24 cellular contexts compared by ENCODE assay signal in the genomic region with DNA sequence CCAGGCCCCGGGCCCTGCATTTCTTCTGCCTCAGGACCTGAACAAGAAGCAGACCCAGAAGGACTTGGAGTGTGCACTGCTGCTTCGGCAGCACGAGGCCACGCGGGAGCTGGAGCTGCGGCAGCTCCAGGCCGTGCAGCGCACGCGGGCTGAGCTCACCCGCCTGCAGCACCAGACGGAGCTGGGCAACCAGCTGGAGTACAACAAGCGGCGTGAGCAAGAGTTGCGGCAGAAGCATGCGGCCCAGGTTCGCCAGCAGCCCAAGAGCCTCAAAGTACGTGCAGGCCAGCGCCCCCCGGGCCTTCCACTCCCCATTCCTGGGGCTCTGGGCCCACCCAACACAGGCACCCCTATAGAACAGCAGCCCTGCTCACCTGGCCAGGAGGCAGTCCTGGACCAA. TPM values are rescaled to one million over a fixed set of nuclear protein-coding genes. Genes with fewer than 3 reads are reported as not detected.
DNase-seq lines count a peak whose midpoint lies in the region; ATAC-seq and TF ChIP-seq lines count a peak whose summit lies in the region.
"Had no signal": no experiment of that assay in that cellular context is flagged by ENCODE, and none has a peak within 500 bp of the region (broad histone marks: within the 10 kb centered on the region; RNA-seq: fewer than 3 reads in every experiment).

No MANE protein-coding gene starts in this region.

- H3K36me3 ChIP-seq in Caco-2 (ENCODE audit: control insufficient read depth, insufficient read depth, low read length) (peaks cover 3% of the 10 kb centered on the region), HEK293 (ENCODE audit: control insufficient read depth in 2 of 2, insufficient read depth in 1 of 2, low read length in 2 of 2) (peaks cover 52 to 100% of the 10 kb centered on the region in 2 experiments)

- ATAC-seq in stimulated activated effector memory CD8-positive, alpha-beta T cell treated with anti-CD3 and anti-CD28 coated beads, Interleukin-12 subunit alpha, Interleukin-12 subunit beta, amount 100 ng/mL, for 72 hours = no peak

- CTCF ChIA-PET in Caco-2 (lab: Charles Lee) (interaction anchor here (0.6 to 0.9 kb wide), 2 partner anchors 13 to 16 kb away, joined by 4 to 7 read pairs; no protein-coding TSS in a partner anchor), HEK293 (lab: Yijun Ruan, JAX) (no interaction called here)

- BruUV-seq in Caco-2 (replicated peaks; lab: Mats Ljungman, UMichigan) = no TSS peak

- no peak overlapping the region for H3K27ac ChIP-seq in HEK293 (ENCODE audit: extremely low read depth, low read depth, low read length)
- H3K27ac ChIP-seq: PC-9, SK-N-MC had no signal

- H3K4me1 ChIP-seq in Caco-2 (no peaks in the 10 kb centered on the region), HEK293 (ENCODE audit: control insufficient read depth, insufficient read depth, low read length) (no peaks in the 10 kb centered on the region)

- DNase-seq in Caco-2 = no peak
- DNase-seq in endothelial cell (ENCODE audit: low spot score) = no peak
- DNase-seq in stimulated activated effector memory CD8-positive, alpha-beta T cell treated with anti-CD3 and anti-CD28 coated beads, Interleukin-12 subunit alpha, Interleukin-12 subunit beta, amount 100 ng/mL, for 72 hours (ENCODE audit: low spot score in 2 of 2) = no peak
- no peak for DNase-seq in activated T-helper 2 cell treated with anti-CD3 and anti-CD28 coated beads, Interferon-gamma antibody, Interleukin-2, Interleukin-4, amounts not matched to agents 10 μg/mL and 5 μg/mL and 100 μg/mL, durations not matched to agents 14 hours and 24 hours and 36 hours (ENCODE audit: low spot score)
- no peak for DNase-seq in RKO (ENCODE audit: low spot score)
- DNase-seq in HPDE6-E6E7 (ENCODE audit: extremely low spot score) = no peak
- DNase-seq: Calu3; DMS153; DND-41; KG1; MM.1S; NCI-H2029; NCI-H446; NCI-H524 treated with DMSO at 0.1 percent for 48 hours; NCI-H82; NK-92 treated with Interleukin-12 subunit alpha and Interleukin-12 subunit beta, amount 100 ng/mL, for 24 hours; PC-9; RPMI8226; SHP77 treated with DMSO at 0.1 percent for 48 hours had no signal

- TF ChIP-seq CTCF in Caco-2 (IDR thresholded peaks at IDR 0.05; ENCODE audit: insufficient read depth in 1 of 2, low read depth in 1 of 2, low read length in 1 of 2, severe bottlenecking in 1 of 2, unreplicated experiment in 1 of 2) (no peak), HEK293 (tag by site-specific recombination; IDR thresholded peaks at IDR 0.05) (no peak), endothelial cell (IDR thresholded peaks at IDR 0.05; ENCODE audit: unreplicated experiment) (no peak)

- H3K9me3 Mint-ChIP-seq in Caco-2 (ENCODE audit: unreplicated experiment) = no peaks in the 10 kb centered on the region
- no peaks in the 10 kb centered on the region for H3K9me3 Mint-ChIP-seq in endothelial cell (ENCODE audit: unreplicated experiment)
- H3K9me3 Mint-ChIP-seq in stimulated activated effector memory CD8-positive, alpha-beta T cell treated with anti-CD3 and anti-CD28 coated beads, Interleukin-12 subunit alpha, Interleukin-12 subunit beta, amount 100 ng/mL, for 72 hours = no peaks in the 10 kb centered on the region
- H3K9me3 Mint-ChIP-seq in activated T-helper 2 cell treated with anti-CD3 and anti-CD28 coated beads, Interferon-gamma antibody, Interleukin-2, Interleukin-4, amounts not matched to agents 10 μg/mL and 5 μg/mL and 100 μg/mL, durations not matched to agents 14 hours and 24 hours and 36 hours = no peaks in the 10 kb centered on the region
- H3K9me3 Mint-ChIP-seq: CD8-positive, alpha-beta memory T cell had no signal

- no peaks in the 10 kb centered on the region for H3K27me3 Mint-ChIP-seq in Caco-2 (ENCODE audit: insufficient read depth, unreplicated experiment)
- H3K27me3 Mint-ChIP-seq in endothelial cell (ENCODE audit: unreplicated experiment) = peaks cover 29% of the 10 kb centered on the region
- no peaks in the 10 kb centered on the region for H3K27me3 Mint-ChIP-seq in activated T-helper 2 cell treated with anti-CD3 and anti-CD28 coated beads, Interferon-gamma antibody, Interleukin-2, Interleukin-4, amounts not matched to agents 10 μg/mL and 5 μg/mL and 100 μg/mL, durations not matched to agents 14 hours and 24 hours and 36 hours (ENCODE audit: low read depth)
- H3K27me3 Mint-ChIP-seq: B cell; CD8-positive, alpha-beta memory T cell had no signal

- intact Hi-C loops in Caco-2 (cut with micrococcal nuclease; ENCODE audit: unreplicated experiment) = no loop called here
- intact Hi-C loops in activated T-helper 2 cell treated with anti-CD3 and anti-CD28 coated beads, Interferon-gamma antibody, Interleukin-2, Interleukin-4, amounts not matched to agents 10 μg/mL and 5 μg/mL and 100 μg/mL, durations not matched to agents 14 hours and 24 hours and 36 hours (cut with micrococcal nuclease) = no loop called here

- H3K4me3 Mint-ChIP-seq in Caco-2 (ENCODE audit: unreplicated experiment) (no peak overlapping the region), endothelial cell (ENCODE audit: unreplicated experiment) (no peak overlapping the region)
- no peak overlapping the region for H3K4me3 Mint-ChIP-seq in stimulated activated effector memory CD8-positive, alpha-beta T cell treated with anti-CD3 and anti-CD28 coated beads, Interleukin-12 subunit alpha, Interleukin-12 subunit beta, amount 100 ng/mL, for 72 hours
- no peak overlapping the region for H3K4me3 Mint-ChIP-seq in activated T-helper 2 cell treated with anti-CD3 and anti-CD28 coated beads, Interferon-gamma antibody, Interleukin-2, Interleukin-4, amounts not matched to agents 10 μg/mL and 5 μg/mL and 100 μg/mL, durations not matched to agents 14 hours and 24 hours and 36 hours (ENCODE audit: low read depth)
- H3K4me3 Mint-ChIP-seq: B cell; CD14-positive monocyte; CD8-positive, alpha-beta memory T cell had no signal

- H3K4me3 ChIP-seq in Caco-2 (ENCODE audit: low read depth, low read length) = no peak overlapping the region
- no peak overlapping the region for H3K4me3 ChIP-seq in HEK293 (ENCODE audit: low read depth, low read length)
- H3K4me3 ChIP-seq: PC-9, SK-N-MC had no signal

- peaks cover 10% of the 10 kb centered on the region for H3K4me1 Mint-ChIP-seq in Caco-2 (ENCODE audit: low read depth, unreplicated experiment)
- H3K4me1 Mint-ChIP-seq in endothelial cell (ENCODE audit: unreplicated experiment) = peaks cover 50% of the 10 kb centered on the region
- H3K4me1 Mint-ChIP-seq in stimulated activated effector memory CD8-positive, alpha-beta T cell treated with anti-CD3 and anti-CD28 coated beads, Interleukin-12 subunit alpha, Interleukin-12 subunit beta, amount 100 ng/mL, for 72 hours = peaks cover 6% of the 10 kb centered on the region
- H3K4me1 Mint-ChIP-seq in activated T-helper 2 cell treated with anti-CD3 and anti-CD28 coated beads, Interferon-gamma antibody, Interleukin-2, Interleukin-4, amounts not matched to agents 10 μg/mL and 5 μg/mL and 100 μg/mL, durations not matched to agents 14 hours and 24 hours and 36 hours (ENCODE audit: low read depth) = no peaks in the 10 kb centered on the region
- H3K4me1 Mint-ChIP-seq: B cell; CD14-positive monocyte; CD8-positive, alpha-beta memory T cell had no signal

- H3K9me3 ChIP-seq in Caco-2 (no peaks in the 10 kb centered on the region), HEK293 (ENCODE audit: control insufficient read depth, insufficient read depth, low read depth, low read length) (no peaks in the 10 kb centered on the region)

- POLR2A ChIA-PET in Caco-2 (lab: Charles Lee) = no interaction called here
- POLR2A ChIA-PET in HEK293 (lab: Yijun Ruan, JAX) = interaction anchor here (0.8 to 2.9 kb wide), 6 partner anchors 8 to 73 kb away, joined by 3 to 22 read pairs (median 6); partner anchors contain the start of genes HIRIP3, KCTD13 and TAOK2

- H3K27me3 ChIP-seq in Caco-2 (replicated peaks; ENCODE audit: control insufficient read depth, insufficient read depth, low read length) = no peaks in the 10 kb centered on the region

- H3K27ac Mint-ChIP-seq in Caco-2 (ENCODE audit: unreplicated experiment) = peak overlapping the region; percentile 13
- peak overlapping the region; percentile 48 for H3K27ac Mint-ChIP-seq in endothelial cell (ENCODE audit: unreplicated experiment)
- peak overlapping the region; percentile 81 for H3K27ac Mint-ChIP-seq in stimulated activated effector memory CD8-positive, alpha-beta T cell treated with anti-CD3 and anti-CD28 coated beads, Interleukin-12 subunit alpha, Interleukin-12 subunit beta, amount 100 ng/mL, for 72 hours
- no peak overlapping the region for H3K27ac Mint-ChIP-seq in activated T-helper 2 cell treated with anti-CD3 and anti-CD28 coated beads, Interferon-gamma antibody, Interleukin-2, Interleukin-4, amounts not matched to agents 10 μg/mL and 5 μg/mL and 100 μg/mL, durations not matched to agents 14 hours and 24 hours and 36 hours
- H3K27ac Mint-ChIP-seq: B cell had no signal

- peaks cover 65% of the 10 kb centered on the region for H3K36me3 Mint-ChIP-seq in Caco-2 (ENCODE audit: insufficient read depth, unreplicated experiment)
- peaks cover 70% of the 10 kb centered on the region for H3K36me3 Mint-ChIP-seq in endothelial cell (ENCODE audit: low read depth, unreplicated experiment)
- peaks cover 91% of the 10 kb centered on the region for H3K36me3 Mint-ChIP-seq in stimulated activated effector memory CD8-positive, alpha-beta T cell treated with anti-CD3 and anti-CD28 coated beads, Interleukin-12 subunit alpha, Interleukin-12 subunit beta, amount 100 ng/mL, for 72 hours
- peaks cover 71% of the 10 kb centered on the region for H3K36me3 Mint-ChIP-seq in activated T-helper 2 cell treated with anti-CD3 and anti-CD28 coated beads, Interferon-gamma antibody, Interleukin-2, Interleukin-4, amounts not matched to agents 10 μg/mL and 5 μg/mL and 100 μg/mL, durations not matched to agents 14 hours and 24 hours and 36 hours (ENCODE audit: low read depth)

RNA-seq across cellular contexts. Expression of gene HIRIP3, which starts 9.2 kb away (rescaled TPM):
- total RNA-seq in Caco-2 (2022) (22.7 and 23.3 TPM in 2 replicates), endothelial cell (ENCODE audit: unreplicated experiment) (5.2 TPM)
- 40.3 and 40.7 TPM in 2 replicates for total RNA-seq in activated T-helper 2 cell treated with anti-CD3 and anti-CD28 coated beads, Interferon-gamma antibody, Interleukin-2, Interleukin-4, amounts not matched to agents 10 μg/mL and 5 μg/mL and 100 μg/mL, durations not matched to agents 14 hours and 24 hours and 36 hours

RNA-seq across cellular contexts. Expression of gene INO80E, which starts 9.8 kb away (rescaled TPM):
- total RNA-seq in Caco-2 (2022) (58.6 and 58.8 TPM in 2 replicates), endothelial cell (ENCODE audit: unreplicated experiment) (94.4 TPM)
- 112 and 119 TPM in 2 replicates for total RNA-seq in activated T-helper 2 cell treated with anti-CD3 and anti-CD28 coated beads, Interferon-gamma antibody, Interleukin-2, Interleukin-4, amounts not matched to agents 10 μg/mL and 5 μg/mL and 100 μg/mL, durations not matched to agents 14 hours and 24 hours and 36 hours

RNA-seq across cellular contexts. Expression of gene TAOK2, which starts 12.6 kb away (rescaled TPM):
- total RNA-seq in Caco-2 (2022) = 45.8 and 47.1 TPM in 2 replicates
- 178 TPM for total RNA-seq in endothelial cell (ENCODE audit: unreplicated experiment)
- 36.0 and 36.5 TPM in 2 replicates for total RNA-seq in activated T-helper 2 cell treated with anti-CD3 and anti-CD28 coated beads, Interferon-gamma antibody, Interleukin-2, Interleukin-4, amounts not matched to agents 10 μg/mL and 5 μg/mL and 100 μg/mL, durations not matched to agents 14 hours and 24 hours and 36 hours

RNA-seq across cellular contexts. Expression of gene TMEM219, which starts 24.4 kb away (rescaled TPM):
- total RNA-seq in Caco-2 (2022) (54.5 and 57.7 TPM in 2 replicates), endothelial cell (ENCODE audit: unreplicated experiment) (217 TPM)
- 52.1 and 59.0 TPM in 2 replicates for total RNA-seq in activated T-helper 2 cell treated with anti-CD3 and anti-CD28 coated beads, Interferon-gamma antibody, Interleukin-2, Interleukin-4, amounts not matched to agents 10 μg/mL and 5 μg/mL and 100 μg/mL, durations not matched to agents 14 hours and 24 hours and 36 hours

RNA-seq across cellular contexts. Expression of gene DOC2A, which starts 24.6 kb away (rescaled TPM):
- total RNA-seq in Caco-2 (2022) = 3.5 and 4.5 TPM in 2 replicates
- total RNA-seq in endothelial cell (ENCODE audit: unreplicated experiment) = 7.4 TPM
- total RNA-seq in activated T-helper 2 cell treated with anti-CD3 and anti-CD28 coated beads, Interferon-gamma antibody, Interleukin-2, Interleukin-4, amounts not matched to agents 10 μg/mL and 5 μg/mL and 100 μg/mL, durations not matched to agents 14 hours and 24 hours and 36 hours = 0.87 and 1.2 TPM in 2 replicates
- total RNA-seq: B cell had no signal
